Comparison of ENCODE assay signal across 1 cellular context in the genomic region with DNA sequence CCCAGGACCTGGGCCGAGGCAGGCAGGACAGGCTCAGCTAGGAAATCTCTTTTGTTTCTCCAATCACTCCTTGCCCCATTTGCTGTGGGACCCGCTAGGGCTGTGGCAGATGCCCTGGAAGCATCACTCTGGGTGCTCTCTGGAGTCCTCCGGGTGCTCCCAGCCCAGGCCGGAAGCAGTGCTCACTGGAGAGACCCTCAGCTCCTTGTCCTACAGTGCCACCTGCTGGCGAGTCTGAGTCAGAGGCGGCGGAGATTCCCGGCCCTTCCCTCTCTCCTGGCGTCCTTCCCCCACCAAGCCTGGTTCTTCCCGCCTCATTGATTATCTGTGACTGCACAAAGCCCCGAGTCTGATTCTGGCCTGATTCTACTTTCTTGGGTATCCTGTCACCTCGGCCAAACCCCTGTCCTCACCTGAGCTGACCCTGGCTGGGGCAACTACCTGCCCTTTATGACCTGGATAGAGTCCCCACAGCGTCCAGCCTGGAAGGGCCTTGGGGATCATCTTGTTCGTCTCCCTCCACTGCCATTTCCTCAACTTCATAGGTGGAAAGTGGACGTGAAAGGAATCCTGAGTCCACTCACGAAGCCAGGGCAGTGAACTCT.
TF ChIP-seq lines count a peak whose summit lies in the region.

No MANE protein-coding gene starts in this region.

TF ChIP-seq in HepG2, 621 proteins besides CTCF, POLR2A, EP300 and RAD21 (continued from another document):
- TF ChIP-seq, protein P1, sequence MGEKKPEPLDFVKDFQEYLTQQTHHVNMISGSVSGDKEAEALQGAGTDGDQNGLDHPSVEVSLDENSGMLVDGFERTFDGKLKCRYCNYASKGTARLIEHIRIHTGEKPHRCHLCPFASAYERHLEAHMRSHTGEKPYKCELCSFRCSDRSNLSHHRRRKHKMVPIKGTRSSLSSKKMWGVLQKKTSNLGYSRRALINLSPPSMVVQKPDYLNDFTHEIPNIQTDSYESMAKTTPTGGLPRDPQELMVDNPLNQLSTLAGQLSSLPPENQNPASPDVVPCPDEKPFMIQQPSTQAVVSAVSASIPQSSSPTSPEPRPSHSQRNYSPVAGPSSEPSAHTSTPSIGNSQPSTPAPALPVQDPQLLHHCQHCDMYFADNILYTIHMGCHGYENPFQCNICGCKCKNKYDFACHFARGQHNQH (CRISPR knock-in tag; IDR thresholded peaks at IDR 0.05), result peak; percentile 33; the same call in 1 of the 2 replicates
- TF ChIP-seq, protein P2, sequence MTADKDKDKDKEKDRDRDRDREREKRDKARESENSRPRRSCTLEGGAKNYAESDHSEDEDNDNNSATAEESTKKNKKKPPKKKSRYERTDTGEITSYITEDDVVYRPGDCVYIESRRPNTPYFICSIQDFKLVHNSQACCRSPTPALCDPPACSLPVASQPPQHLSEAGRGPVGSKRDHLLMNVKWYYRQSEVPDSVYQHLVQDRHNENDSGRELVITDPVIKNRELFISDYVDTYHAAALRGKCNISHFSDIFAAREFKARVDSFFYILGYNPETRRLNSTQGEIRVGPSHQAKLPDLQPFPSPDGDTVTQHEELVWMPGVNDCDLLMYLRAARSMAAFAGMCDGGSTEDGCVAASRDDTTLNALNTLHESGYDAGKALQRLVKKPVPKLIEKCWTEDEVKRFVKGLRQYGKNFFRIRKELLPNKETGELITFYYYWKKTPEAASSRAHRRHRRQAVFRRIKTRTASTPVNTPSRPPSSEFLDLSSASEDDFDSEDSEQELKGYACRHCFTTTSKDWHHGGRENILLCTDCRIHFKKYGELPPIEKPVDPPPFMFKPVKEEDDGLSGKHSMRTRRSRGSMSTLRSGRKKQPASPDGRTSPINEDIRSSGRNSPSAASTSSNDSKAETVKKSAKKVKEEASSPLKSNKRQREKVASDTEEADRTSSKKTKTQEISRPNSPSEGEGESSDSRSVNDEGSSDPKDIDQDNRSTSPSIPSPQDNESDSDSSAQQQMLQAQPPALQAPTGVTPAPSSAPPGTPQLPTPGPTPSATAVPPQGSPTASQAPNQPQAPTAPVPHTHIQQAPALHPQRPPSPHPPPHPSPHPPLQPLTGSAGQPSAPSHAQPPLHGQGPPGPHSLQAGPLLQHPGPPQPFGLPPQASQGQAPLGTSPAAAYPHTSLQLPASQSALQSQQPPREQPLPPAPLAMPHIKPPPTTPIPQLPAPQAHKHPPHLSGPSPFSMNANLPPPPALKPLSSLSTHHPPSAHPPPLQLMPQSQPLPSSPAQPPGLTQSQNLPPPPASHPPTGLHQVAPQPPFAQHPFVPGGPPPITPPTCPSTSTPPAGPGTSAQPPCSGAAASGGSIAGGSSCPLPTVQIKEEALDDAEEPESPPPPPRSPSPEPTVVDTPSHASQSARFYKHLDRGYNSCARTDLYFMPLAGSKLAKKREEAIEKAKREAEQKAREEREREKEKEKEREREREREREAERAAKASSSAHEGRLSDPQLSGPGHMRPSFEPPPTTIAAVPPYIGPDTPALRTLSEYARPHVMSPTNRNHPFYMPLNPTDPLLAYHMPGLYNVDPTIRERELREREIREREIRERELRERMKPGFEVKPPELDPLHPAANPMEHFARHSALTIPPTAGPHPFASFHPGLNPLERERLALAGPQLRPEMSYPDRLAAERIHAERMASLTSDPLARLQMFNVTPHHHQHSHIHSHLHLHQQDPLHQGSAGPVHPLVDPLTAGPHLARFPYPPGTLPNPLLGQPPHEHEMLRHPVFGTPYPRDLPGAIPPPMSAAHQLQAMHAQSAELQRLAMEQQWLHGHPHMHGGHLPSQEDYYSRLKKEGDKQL (CRISPR knock-in tag; IDR thresholded peaks at IDR 0.05; ENCODE audit: low read depth), result no peak
- TF ChIP-seq, protein P3, sequence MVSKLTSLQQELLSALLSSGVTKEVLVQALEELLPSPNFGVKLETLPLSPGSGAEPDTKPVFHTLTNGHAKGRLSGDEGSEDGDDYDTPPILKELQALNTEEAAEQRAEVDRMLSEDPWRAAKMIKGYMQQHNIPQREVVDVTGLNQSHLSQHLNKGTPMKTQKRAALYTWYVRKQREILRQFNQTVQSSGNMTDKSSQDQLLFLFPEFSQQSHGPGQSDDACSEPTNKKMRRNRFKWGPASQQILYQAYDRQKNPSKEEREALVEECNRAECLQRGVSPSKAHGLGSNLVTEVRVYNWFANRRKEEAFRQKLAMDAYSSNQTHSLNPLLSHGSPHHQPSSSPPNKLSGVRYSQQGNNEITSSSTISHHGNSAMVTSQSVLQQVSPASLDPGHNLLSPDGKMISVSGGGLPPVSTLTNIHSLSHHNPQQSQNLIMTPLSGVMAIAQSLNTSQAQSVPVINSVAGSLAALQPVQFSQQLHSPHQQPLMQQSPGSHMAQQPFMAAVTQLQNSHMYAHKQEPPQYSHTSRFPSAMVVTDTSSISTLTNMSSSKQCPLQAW (CRISPR knock-in tag; IDR thresholded peaks at IDR 0.05), result peak; percentile 45; the same call in 1 of the 2 replicates
- 0 out of 2 replicates have a peak, but pooled peaks have one; percentile 41 for TF ChIP-seq MIER2 (CRISPR knock-in tag; IDR thresholded peaks at IDR 0.05)
